ENCODE assay signal across 7 cellular contexts in the genomic region with DNA sequence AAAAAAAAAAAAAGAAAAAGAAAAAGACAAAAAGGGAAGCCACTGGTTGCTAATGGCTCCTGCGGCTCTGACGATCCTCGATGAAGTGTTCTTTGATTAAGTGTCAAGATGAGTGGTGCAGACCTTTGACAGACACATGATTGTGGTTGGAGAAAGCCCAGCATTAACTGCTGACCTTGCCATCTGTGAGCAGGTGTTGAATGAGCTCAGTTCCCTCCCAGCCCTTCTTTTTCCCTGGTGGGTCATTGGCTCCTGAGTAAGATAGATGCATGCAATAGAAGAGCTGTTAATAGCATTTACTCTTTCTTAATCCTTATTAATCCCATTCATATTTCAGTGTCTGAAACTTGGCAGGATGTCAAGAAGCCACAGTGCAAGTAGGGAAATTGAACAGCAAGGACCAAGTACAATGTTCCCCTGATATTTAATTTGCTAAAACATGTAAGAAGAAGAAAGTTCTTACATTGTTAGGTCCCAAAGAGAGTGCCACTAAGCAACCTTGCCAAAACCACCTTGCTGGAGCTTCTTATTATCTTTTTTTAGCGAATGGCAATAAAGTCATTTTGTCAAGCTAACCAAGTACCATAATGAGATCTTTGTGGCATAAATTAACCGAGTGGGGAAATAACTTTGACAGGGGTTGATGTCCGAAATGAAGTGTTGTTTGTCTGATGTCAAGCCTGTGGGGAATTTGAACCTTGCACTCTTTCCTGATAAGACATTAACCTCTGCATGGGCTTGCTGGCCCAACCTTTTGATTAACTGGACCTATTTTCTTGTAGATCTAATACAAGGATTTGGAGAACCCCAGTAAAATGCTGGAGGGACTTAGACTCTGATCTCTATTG.
DNase-seq lines count a peak whose midpoint lies in the region; ATAC-seq and TF ChIP-seq lines count a peak whose summit lies in the region.

No MANE protein-coding gene starts in this region.

- H3K4me3 Mint-ChIP-seq in brain, result peak overlapping the region in 4 of 5 experiments; percentile 21 to 71 (median 51)

- ATAC-seq in GM19395 (IDR thresholded peaks at IDR 0.05; ENCODE audit: unreplicated experiment) (peak; percentile 63), GM19328 (IDR thresholded peaks at IDR 0.05; ENCODE audit: unreplicated experiment) (no peak)

- TF ChIP-seq CTCF in brain (conservative IDR thresholded peaks at IDR 0.05) (no peak), retinal pigment epithelial cell (conservative IDR thresholded peaks at IDR 0.05; ENCODE audit: low read depth, low read length) (no peak)

- H3K4me1 Mint-ChIP-seq in brain, result peaks cover 60% of the 10 kb centered on the region

- peak; percentile 83 for DNase-seq in NCI-H187 treated with DMSO at 0.1 percent for 48 hours (lab: John Stamatoyannopoulos, UW)
- peak; percentile 91 for DNase-seq in retinal pigment epithelial cell (ENCODE audit: low read depth)
- DNase-seq in stimulated activated naive CD4-positive, alpha-beta T cell (lab: John Stamatoyannopoulos, UW), result no peak
- no peak for DNase-seq in COLO829 (ENCODE audit: low spot score)

- H3K4me3 ChIP-seq in retinal pigment epithelial cell (ENCODE audit: low read length), result no peak overlapping the region

- no peaks in the 10 kb centered on the region for H3K36me3 Mint-ChIP-seq in brain

- H3K27me3 Mint-ChIP-seq in brain, result peaks cover 3% of the 10 kb centered on the region

- peak overlapping the region in 4 of 5 experiments; percentile 39 to 90 (median 75) for H3K27ac Mint-ChIP-seq in brain

- no peaks in the 10 kb centered on the region for H3K9me3 Mint-ChIP-seq in brain

Comparison
In these comparisons a context has a peak if more than half of its experiments do, and no peak if none do; other contexts are left out.
1. DNase-seq: peak in NCI-H187 treated with DMSO at 0.1 percent for 48 hours (single experiment) and retinal pigment epithelial cell (single experiment); none in stimulated activated naive CD4-positive, alpha-beta T cell (0 of 6) and COLO829 (single experiment).